19 cellular contexts compared by ENCODE assay signal in genomic region chr18:43869451-43870008, GRCh38.
DNase-seq lines count a peak whose midpoint lies in the region; ATAC-seq and TF ChIP-seq lines count a peak whose summit lies in the region.
"Had no signal": no experiment of that assay in that cellular context is flagged by ENCODE, and none has a peak within 500 bp of the region (broad histone marks: within the 10 kb centered on the region; RNA-seq: fewer than 3 reads in every experiment).

No MANE protein-coding gene starts in this region.

- no peak for ATAC-seq in HG02623 (IDR thresholded peaks at IDR 0.05; ENCODE audit: unreplicated experiment)
- ATAC-seq: activated naive CD8-positive, alpha-beta T cell treated with anti-CD3 and anti-CD28 coated beads, Interleukin-2, amount 50 U/mL, for 24 hours; activated T-cell treated with anti-CD3 and anti-CD28 coated beads, Interleukin-2, amount 50 U/mL, for 4 hours; foreskin keratinocyte had no signal

- H3K4me3 ChIP-seq in skeletal muscle cell (ENCODE audit: low read depth, low read length) = no peak overlapping the region
- H3K4me3 ChIP-seq: uterus had no signal

- peak; percentile 26 for DNase-seq in DMS79 treated with DMSO at 0.1 percent for 48 hours (lab: John Stamatoyannopoulos, UW)
- DNase-seq in DMS79 (lab: John Stamatoyannopoulos, UW) = no peak
- peak; percentile 83 for DNase-seq in fibroblast of peridontal ligament (ENCODE audit: extremely low read depth)
- DNase-seq in skeletal muscle cell (ENCODE audit: low read depth) = peak; percentile 82
- no peak for DNase-seq in medulla oblongata (ENCODE audit: extremely low spot score)
- DNase-seq in activated CD4-positive, CD25-positive, alpha-beta regulatory T cell treated with anti-CD3 and anti-CD28 coated beads, Interleukin-2, amount 50 U/mL, for 72 hours = no peak
- DNase-seq: 8988T; activated CD4-positive, alpha-beta T cell treated with anti-CD3 and anti-CD28 coated beads, Interleukin-2, amount 10 ng/mL, durations not matched to agents 24 days and 14 days; activated naive CD8-positive, alpha-beta T cell treated with anti-CD3 and anti-CD28 coated beads, Interleukin-2, amount 50 U/mL, for 24 hours; activated T-cell treated with anti-CD3 and anti-CD28 coated beads, Interleukin-2, amount 50 U/mL, for 4 hours; foreskin keratinocyte; H9; KBM-7; NCI-H1694; SHP77 treated with DMSO at 0.1 percent for 48 hours; stimulated activated naive CD4-positive, alpha-beta T cell; uterus had no signal

TF ChIP-seq in PFSK-1, 5 proteins besides CTCF, POLR2A, EP300 and RAD21:
- TF ChIP-seq POLR2AphosphoS5 (IDR thresholded peaks at IDR 0.05; ENCODE audit: low read depth, low read length) = peak; percentile 53; the same call in 1 of the 2 replicates
- TF ChIP-seq REST (IDR thresholded peaks at IDR 0.05; ENCODE audit: insufficient read depth in 1 of 2, low read depth in 2 of 2, low read length in 2 of 2) = peak in 1 of 2 experiments; percentile 62; a peak in 2 of 4 replicates
- TF ChIP-seq SIN3A (IDR thresholded peaks at IDR 0.05; ENCODE audit: borderline replicate concordance, insufficient read depth, low read length) = peak; percentile 46; the same call in 1 of the 2 replicates
- no peak; the same call in 1 of the 2 replicates for TF ChIP-seq TAF1 (IDR thresholded peaks at IDR 0.05; ENCODE audit: borderline replicate concordance, insufficient read depth, low read length)
- peak; percentile 17 for TF ChIP-seq FOXP2 (optimal IDR thresholded peaks at IDR 0.05; ENCODE audit: borderline replicate concordance, extremely low read depth, extremely low read length, insufficient read depth)

Comparison
In these comparisons a context has a peak if more than half of its experiments do, and no peak if none do; other contexts are left out.
1. DNase-seq: peak in DMS79 treated with DMSO at 0.1 percent for 48 hours (single experiment), fibroblast of peridontal ligament (single experiment) and skeletal muscle cell (single experiment); none in DMS79 (single experiment), medulla oblongata (single experiment) and activated CD4-positive, CD25-positive, alpha-beta regulatory T cell treated with anti-CD3 and anti-CD28 coated beads, Interleukin-2, amount 50 U/mL, for 72 hours (single experiment).